Comparison of ENCODE assay signal across 22 cellular contexts in the genomic region with DNA sequence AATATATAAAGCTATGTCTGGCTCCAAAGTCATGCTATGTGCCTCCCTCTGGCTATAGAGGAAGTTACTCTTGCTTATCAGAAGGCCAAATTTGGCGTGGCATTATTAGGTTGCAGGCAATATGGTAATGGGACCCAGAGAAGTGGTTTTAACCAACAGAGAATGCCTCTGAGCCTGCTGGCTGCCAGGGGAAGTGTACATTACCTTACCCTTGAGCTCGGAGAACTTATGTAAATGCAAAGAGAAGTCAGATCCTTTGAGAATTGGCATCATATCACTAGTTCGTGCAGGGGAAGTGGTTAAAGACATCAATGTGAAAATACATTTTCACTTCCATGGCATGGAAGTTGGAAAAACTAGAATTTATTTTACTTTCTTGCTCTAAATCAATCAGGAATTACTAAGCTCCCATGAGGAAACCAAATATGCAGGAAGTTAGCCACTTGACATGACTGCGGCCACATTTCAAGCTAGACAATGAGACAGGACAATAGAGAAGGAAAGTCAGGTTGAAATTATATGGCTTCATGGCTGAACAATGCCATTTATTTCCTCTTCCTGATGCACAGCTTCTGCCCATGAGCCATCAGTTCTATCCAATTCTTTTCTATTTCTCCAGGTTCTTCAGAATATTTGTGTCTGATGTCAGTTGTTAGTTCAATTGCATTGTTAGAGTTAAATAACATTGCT.
"Had no signal": no experiment of that assay in that cellular context is flagged by ENCODE, and none has a peak within 500 bp of the region (broad histone marks: within the 10 kb centered on the region; RNA-seq: fewer than 3 reads in every experiment).

No MANE protein-coding gene starts in this region.

- H3K4me3 Mint-ChIP-seq: activated T-helper 17 cell treated with anti-CD3 and anti-CD28 coated beads, Interleukin-2, amount 50 U/mL, for 72 hours; nephron; stimulated activated naive CD8-positive, alpha-beta T cell treated with anti-CD3 and anti-CD28 coated beads, Interleukin-15, Interleukin-2, amounts not matched to agents 100 ng/mL and 50 ng/mL, for 24 hours; T-cell had no signal

- H3K27me3 Mint-ChIP-seq: progenitor cell of endocrine pancreas had no signal

- H3K36me3 ChIP-seq: breast epithelium, esophagus muscularis mucosa, left ventricle myocardium inferior, suprapubic skin, upper lobe of left lung had no signal

- H3K4me1 ChIP-seq: breast epithelium had no signal

- H3K27ac Mint-ChIP-seq: activated T-helper 17 cell treated with anti-CD3 and anti-CD28 coated beads, Interleukin-2, amount 50 U/mL, for 72 hours; nephron; progenitor cell of endocrine pancreas; stimulated activated naive CD8-positive, alpha-beta T cell treated with anti-CD3 and anti-CD28 coated beads, Interleukin-15, Interleukin-2, amounts not matched to agents 100 ng/mL and 50 ng/mL, for 24 hours; T-cell had no signal

- H3K9me3 Mint-ChIP-seq: activated T-helper 17 cell treated with anti-CD3 and anti-CD28 coated beads, Interleukin-2, amount 50 U/mL, for 72 hours; nephron; stimulated activated naive CD8-positive, alpha-beta T cell treated with anti-CD3 and anti-CD28 coated beads, Interleukin-15, Interleukin-2, amounts not matched to agents 100 ng/mL and 50 ng/mL, for 24 hours; T-cell had no signal

- DNase-seq: activated CD4-positive, alpha-beta T cell treated with anti-CD3 and anti-CD28 coated beads, Interleukin-2, amount 50 U/mL, for 48 hours; activated CD4-positive, CD25-positive, alpha-beta regulatory T cell treated with anti-CD3 and anti-CD28 coated beads, Interleukin-2, amount 50 U/mL, for 72 hours; activated naive CD4-positive, alpha-beta T cell treated with Interleukin-2 at 50 U/mL for 16 hours; anterior cingulate cortex; hippocampal formation; kidney; left ventricle myocardium inferior; mesenchymal stem cell; occipital lobe; right cardiac atrium; stimulated activated CD4-positive, alpha-beta T cell treated with anti-CD3 and anti-CD28 coated beads, Interleukin-4, amount 100 ng/mL, for 24 hours; T-cell; T1000; upper lobe of left lung had no signal

- H3K4me3 ChIP-seq: breast epithelium, esophagus muscularis mucosa, left ventricle myocardium inferior, skin epidermis, suprapubic skin, upper lobe of left lung had no signal

- H3K27me3 ChIP-seq: breast epithelium, esophagus muscularis mucosa, suprapubic skin, upper lobe of left lung had no signal

- H3K27ac ChIP-seq: breast epithelium, esophagus muscularis mucosa, left ventricle myocardium inferior, skin epidermis, suprapubic skin, upper lobe of left lung had no signal

- H3K9me3 ChIP-seq: breast epithelium, esophagus muscularis mucosa, left ventricle myocardium inferior, suprapubic skin, upper lobe of left lung had no signal

- H3K36me3 Mint-ChIP-seq: T-cell had no signal

- FAIRE-seq: kidney had no signal

- ATAC-seq: activated T-helper 17 cell treated with anti-CD3 and anti-CD28 coated beads, Interleukin-2, amount 50 U/mL, for 72 hours; right cardiac atrium; T-cell had no signal

- H3K4me1 Mint-ChIP-seq: activated T-helper 17 cell treated with anti-CD3 and anti-CD28 coated beads, Interleukin-2, amount 50 U/mL, for 72 hours; T-cell had no signal
